Comparison of ENCODE assay signal across 1 cellular context in genomic region chr1:87644500-87645245, GRCh38.
TF ChIP-seq lines count a peak whose summit lies in the region.

No MANE protein-coding gene starts in this region.

TF ChIP-seq in HCT116, 20 proteins besides CTCF, POLR2A, EP300 and RAD21:
- TF ChIP-seq JUND (IDR thresholded peaks at IDR 0.05) (no peak), ZNF274 (IDR thresholded peaks at IDR 0.05; ENCODE audit: low read depth, low read length) (no peak), ELF1 (IDR thresholded peaks at IDR 0.05; ENCODE audit: borderline replicate concordance, low read depth) (no peak), TCF7L2 (IDR thresholded peaks at IDR 0.05; ENCODE audit: borderline replicate concordance, extremely low read depth, insufficient read depth, insufficient read length) (no peak), ATF3 (IDR thresholded peaks at IDR 0.05) (no peak), FOSL1 (IDR thresholded peaks at IDR 0.05; ENCODE audit: low read depth) (no peak; the same call in 1 of the 2 replicates), EZH2phosphoT487 (IDR thresholded peaks at IDR 0.05; ENCODE audit: borderline replicate concordance) (no peak), SRF (IDR thresholded peaks at IDR 0.05; ENCODE audit: low read depth) (no peak), EGR1 (IDR thresholded peaks at IDR 0.05; ENCODE audit: low read depth) (no peak), SIN3A (IDR thresholded peaks at IDR 0.05; ENCODE audit: low read depth) (no peak), ZFX (IDR thresholded peaks at IDR 0.05) (no peak), MAX (IDR thresholded peaks at IDR 0.05) (no peak), POLR2AphosphoS5 (IDR thresholded peaks at IDR 0.05; ENCODE audit: low read depth, low read length) (no peak), SP1 (IDR thresholded peaks at IDR 0.05; ENCODE audit: low read depth) (no peak), EZH2 (IDR thresholded peaks at IDR 0.05) (no peak)
- TF ChIP-seq, protein P1, sequence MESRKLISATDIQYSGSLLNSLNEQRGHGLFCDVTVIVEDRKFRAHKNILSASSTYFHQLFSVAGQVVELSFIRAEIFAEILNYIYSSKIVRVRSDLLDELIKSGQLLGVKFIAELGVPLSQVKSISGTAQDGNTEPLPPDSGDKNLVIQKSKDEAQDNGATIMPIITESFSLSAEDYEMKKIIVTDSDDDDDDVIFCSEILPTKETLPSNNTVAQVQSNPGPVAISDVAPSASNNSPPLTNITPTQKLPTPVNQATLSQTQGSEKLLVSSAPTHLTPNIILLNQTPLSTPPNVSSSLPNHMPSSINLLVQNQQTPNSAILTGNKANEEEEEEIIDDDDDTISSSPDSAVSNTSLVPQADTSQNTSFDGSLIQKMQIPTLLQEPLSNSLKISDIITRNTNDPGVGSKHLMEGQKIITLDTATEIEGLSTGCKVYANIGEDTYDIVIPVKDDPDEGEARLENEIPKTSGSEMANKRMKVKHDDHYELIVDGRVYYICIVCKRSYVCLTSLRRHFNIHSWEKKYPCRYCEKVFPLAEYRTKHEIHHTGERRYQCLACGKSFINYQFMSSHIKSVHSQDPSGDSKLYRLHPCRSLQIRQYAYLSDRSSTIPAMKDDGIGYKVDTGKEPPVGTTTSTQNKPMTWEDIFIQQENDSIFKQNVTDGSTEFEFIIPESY (IDR thresholded peaks at IDR 0.05; ENCODE audit: extremely low read depth, insufficient replicate concordance, low read length): no peak
- TF ChIP-seq, protein P2, sequence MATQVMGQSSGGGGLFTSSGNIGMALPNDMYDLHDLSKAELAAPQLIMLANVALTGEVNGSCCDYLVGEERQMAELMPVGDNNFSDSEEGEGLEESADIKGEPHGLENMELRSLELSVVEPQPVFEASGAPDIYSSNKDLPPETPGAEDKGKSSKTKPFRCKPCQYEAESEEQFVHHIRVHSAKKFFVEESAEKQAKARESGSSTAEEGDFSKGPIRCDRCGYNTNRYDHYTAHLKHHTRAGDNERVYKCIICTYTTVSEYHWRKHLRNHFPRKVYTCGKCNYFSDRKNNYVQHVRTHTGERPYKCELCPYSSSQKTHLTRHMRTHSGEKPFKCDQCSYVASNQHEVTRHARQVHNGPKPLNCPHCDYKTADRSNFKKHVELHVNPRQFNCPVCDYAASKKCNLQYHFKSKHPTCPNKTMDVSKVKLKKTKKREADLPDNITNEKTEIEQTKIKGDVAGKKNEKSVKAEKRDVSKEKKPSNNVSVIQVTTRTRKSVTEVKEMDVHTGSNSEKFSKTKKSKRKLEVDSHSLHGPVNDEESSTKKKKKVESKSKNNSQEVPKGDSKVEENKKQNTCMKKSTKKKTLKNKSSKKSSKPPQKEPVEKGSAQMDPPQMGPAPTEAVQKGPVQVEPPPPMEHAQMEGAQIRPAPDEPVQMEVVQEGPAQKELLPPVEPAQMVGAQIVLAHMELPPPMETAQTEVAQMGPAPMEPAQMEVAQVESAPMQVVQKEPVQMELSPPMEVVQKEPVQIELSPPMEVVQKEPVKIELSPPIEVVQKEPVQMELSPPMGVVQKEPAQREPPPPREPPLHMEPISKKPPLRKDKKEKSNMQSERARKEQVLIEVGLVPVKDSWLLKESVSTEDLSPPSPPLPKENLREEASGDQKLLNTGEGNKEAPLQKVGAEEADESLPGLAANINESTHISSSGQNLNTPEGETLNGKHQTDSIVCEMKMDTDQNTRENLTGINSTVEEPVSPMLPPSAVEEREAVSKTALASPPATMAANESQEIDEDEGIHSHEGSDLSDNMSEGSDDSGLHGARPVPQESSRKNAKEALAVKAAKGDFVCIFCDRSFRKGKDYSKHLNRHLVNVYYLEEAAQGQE (IDR thresholded peaks at IDR 0.05; ENCODE audit: low read depth): no peak
